In genomic region chr13:91699863-91700262, GRCh38 we compare ENCODE assay signal across 31 cellular contexts.
"Had no signal": no experiment of that assay in that cellular context is flagged by ENCODE, and none has a peak within 500 bp of the region (broad histone marks: within the 10 kb centered on the region; RNA-seq: fewer than 3 reads in every experiment).

No MANE protein-coding gene starts in this region.

- H3K4me3 ChIP-seq: ascending aorta, breast epithelium, cardiac muscle cell, coronary artery, dorsolateral prefrontal cortex, esophagus muscularis mucosa, gastrocnemius medialis, heart left ventricle had no signal

- H3K27me3 ChIP-seq: ascending aorta, breast epithelium, cardiac muscle cell, dorsolateral prefrontal cortex, esophagus muscularis mucosa, foreskin keratinocyte, gastrocnemius medialis, heart left ventricle had no signal

- H3K9me3 ChIP-seq: ascending aorta, breast epithelium, esophagus muscularis mucosa, gastrocnemius medialis had no signal

- H3K9me3 Mint-ChIP-seq: activated CD4-positive, alpha-beta memory T cell treated with anti-CD3 and anti-CD28 coated beads, Interleukin-2, amount 10 ng/mL, durations not matched to agents 7 days and 5 days; activated CD4-positive, alpha-beta T cell treated with anti-CD3 and anti-CD28 coated beads, Interleukin-2, amount 10 ng/mL, durations not matched to agents 24 days and 14 days; activated naive CD4-positive, alpha-beta T cell treated with anti-CD3 and anti-CD28 coated beads, Interleukin-2, amount 10 ng/mL, durations not matched to agents 7 days and 5 days; activated naive CD4-positive, alpha-beta T cell treated with anti-CD3 and anti-CD28 coated beads, Interleukin-2, amount 50 U/mL, for 72 hours; activated naive CD8-positive, alpha-beta T cell treated with anti-CD3 and anti-CD28 coated beads, Interleukin-2, amount 10 ng/mL, durations not matched to agents 7 days and 5 days; activated T-cell treated with anti-CD3 and anti-CD28 coated beads, Interleukin-2, amount 50 U/mL, for 24 hours had no signal

- H3K27ac Mint-ChIP-seq: activated CD4-positive, alpha-beta memory T cell treated with anti-CD3 and anti-CD28 coated beads, Interleukin-2, amount 10 ng/mL, durations not matched to agents 7 days and 5 days; activated CD4-positive, alpha-beta T cell treated with anti-CD3 and anti-CD28 coated beads for 36 hours; activated CD4-positive, alpha-beta T cell treated with anti-CD3 and anti-CD28 coated beads, Interleukin-2, amount 10 ng/mL, durations not matched to agents 24 days and 14 days; activated naive CD4-positive, alpha-beta T cell treated with anti-CD3 and anti-CD28 coated beads, Interleukin-2, amount 10 ng/mL, durations not matched to agents 7 days and 5 days; activated naive CD4-positive, alpha-beta T cell treated with anti-CD3 and anti-CD28 coated beads, Interleukin-2, amount 50 U/mL, for 72 hours; activated naive CD8-positive, alpha-beta T cell treated with anti-CD3 and anti-CD28 coated beads, Interleukin-2, amount 10 ng/mL, durations not matched to agents 7 days and 5 days; activated T-cell treated with anti-CD3 and anti-CD28 coated beads, Interleukin-2, amount 50 U/mL, for 24 hours; activated T-cell treated with anti-CD3 and anti-CD28 coated beads, Interleukin-2, amount 50 U/mL, for 72 hours; brain; dendritic cell treated with granulocyte-macrophage colony-stimulating factor and Interleukin-4, amounts not matched to agents 40 ng/mL and 50 ng/mL, for 4 days had no signal

- H3K4me1 Mint-ChIP-seq: activated CD4-positive, alpha-beta memory T cell treated with anti-CD3 and anti-CD28 coated beads, Interleukin-2, amount 10 ng/mL, durations not matched to agents 7 days and 5 days; activated CD4-positive, alpha-beta T cell treated with anti-CD3 and anti-CD28 coated beads for 36 hours; activated CD4-positive, alpha-beta T cell treated with anti-CD3 and anti-CD28 coated beads, Interleukin-2, amount 10 ng/mL, durations not matched to agents 24 days and 14 days; activated naive CD4-positive, alpha-beta T cell treated with anti-CD3 and anti-CD28 coated beads, Interleukin-2, amount 10 ng/mL, durations not matched to agents 7 days and 5 days; activated naive CD8-positive, alpha-beta T cell treated with anti-CD3 and anti-CD28 coated beads, Interleukin-2, amount 10 ng/mL, durations not matched to agents 7 days and 5 days; brain had no signal

- H3K27ac ChIP-seq: ascending aorta, breast epithelium, cardiac muscle cell, coronary artery, dorsolateral prefrontal cortex, esophagus muscularis mucosa, foreskin keratinocyte, gastrocnemius medialis, heart left ventricle had no signal

- H3K27me3 Mint-ChIP-seq: activated CD4-positive, alpha-beta memory T cell treated with anti-CD3 and anti-CD28 coated beads, Interleukin-2, amount 10 ng/mL, durations not matched to agents 7 days and 5 days; activated CD4-positive, alpha-beta T cell treated with anti-CD3 and anti-CD28 coated beads for 36 hours; activated CD4-positive, alpha-beta T cell treated with anti-CD3 and anti-CD28 coated beads, Interleukin-2, amount 10 ng/mL, durations not matched to agents 24 days and 14 days; activated naive CD4-positive, alpha-beta T cell treated with anti-CD3 and anti-CD28 coated beads, Interleukin-2, amount 10 ng/mL, durations not matched to agents 7 days and 5 days; activated naive CD8-positive, alpha-beta T cell treated with anti-CD3 and anti-CD28 coated beads, Interleukin-2, amount 10 ng/mL, durations not matched to agents 7 days and 5 days; activated T-cell treated with anti-CD3 and anti-CD28 coated beads, Interleukin-2, amount 50 U/mL, for 24 hours; dendritic cell treated with granulocyte-macrophage colony-stimulating factor and Interleukin-4, amounts not matched to agents 40 ng/mL and 50 ng/mL, for 4 days had no signal

- H3K36me3 Mint-ChIP-seq: activated naive CD4-positive, alpha-beta T cell treated with anti-CD3 and anti-CD28 coated beads, Interleukin-2, amount 10 ng/mL, durations not matched to agents 7 days and 5 days; activated naive CD4-positive, alpha-beta T cell treated with anti-CD3 and anti-CD28 coated beads, Interleukin-2, amount 50 U/mL, for 72 hours; activated naive CD8-positive, alpha-beta T cell treated with anti-CD3 and anti-CD28 coated beads, Interleukin-2, amount 10 ng/mL, durations not matched to agents 7 days and 5 days; brain had no signal

- H3K4me3 Mint-ChIP-seq: activated CD4-positive, alpha-beta memory T cell treated with anti-CD3 and anti-CD28 coated beads, Interleukin-2, amount 10 ng/mL, durations not matched to agents 7 days and 5 days; activated CD4-positive, alpha-beta T cell treated with anti-CD3 and anti-CD28 coated beads for 36 hours; activated CD4-positive, alpha-beta T cell treated with anti-CD3 and anti-CD28 coated beads, Interleukin-2, amount 10 ng/mL, durations not matched to agents 24 days and 14 days; activated naive CD4-positive, alpha-beta T cell treated with anti-CD3 and anti-CD28 coated beads, Interleukin-2, amount 10 ng/mL, durations not matched to agents 7 days and 5 days; activated naive CD8-positive, alpha-beta T cell treated with anti-CD3 and anti-CD28 coated beads, Interleukin-2, amount 10 ng/mL, durations not matched to agents 7 days and 5 days; activated T-cell treated with anti-CD3 and anti-CD28 coated beads, Interleukin-2, amount 50 U/mL, for 24 hours; activated T-cell treated with anti-CD3 and anti-CD28 coated beads, Interleukin-2, amount 50 U/mL, for 72 hours; brain; dendritic cell treated with granulocyte-macrophage colony-stimulating factor and Interleukin-4, amounts not matched to agents 40 ng/mL and 50 ng/mL, for 4 days had no signal

- DNase-seq: activated CD4-positive, alpha-beta memory T cell treated with anti-CD3 and anti-CD28 coated beads, Interleukin-2, amount 10 ng/mL, durations not matched to agents 7 days and 5 days; activated CD4-positive, alpha-beta T cell treated with anti-CD3 and anti-CD28 coated beads for 36 hours; activated CD4-positive, alpha-beta T cell treated with anti-CD3 and anti-CD28 coated beads, Interleukin-2, amount 10 ng/mL, durations not matched to agents 24 days and 14 days; activated CD4-positive, CD25-positive, alpha-beta regulatory T cell; activated CD4-positive, CD25-positive, alpha-beta regulatory T cell treated with anti-CD3 and anti-CD28 coated beads, Interleukin-2, amount 50 U/mL, for 72 hours; activated CD8-positive, alpha-beta memory T cell treated with anti-CD3 and anti-CD28 coated beads, Interleukin-2, amount 50 U/mL, for 48 hours; activated gamma-delta T cell; activated naive CD4-positive, alpha-beta T cell; activated naive CD4-positive, alpha-beta T cell treated with anti-CD3 and anti-CD28 coated beads, Interleukin-2, amount 10 ng/mL, durations not matched to agents 7 days and 5 days; activated naive CD8-positive, alpha-beta T cell treated with anti-CD3 and anti-CD28 coated beads, Interleukin-2, amount 10 ng/mL, durations not matched to agents 7 days and 5 days; activated T-cell treated with anti-CD3 and anti-CD28 coated beads for 4 hours; activated T-cell treated with anti-CD3 and anti-CD28 coated beads, Interleukin-2, amount 50 U/mL, for 24 hours; activated T-cell treated with anti-CD3 and anti-CD28 coated beads, Interleukin-2, amount 50 U/mL, for 72 hours; central memory CD4-positive, alpha-beta T cell; cerebellar nuclear complex; dorsolateral prefrontal cortex; effector memory CD4-positive, alpha-beta T cell; erythroblast; foreskin keratinocyte; gastrocnemius medialis; glutamatergic neuron; heart left ventricle; T-helper 2 cell had no signal

- H3K36me3 ChIP-seq: ascending aorta, breast epithelium, cardiac muscle cell, esophagus muscularis mucosa, gastrocnemius medialis, heart left ventricle had no signal

- H3K4me1 ChIP-seq: ascending aorta, breast epithelium, esophagus muscularis mucosa, foreskin keratinocyte, gastrocnemius medialis, heart left ventricle had no signal
